In the genomic region with DNA sequence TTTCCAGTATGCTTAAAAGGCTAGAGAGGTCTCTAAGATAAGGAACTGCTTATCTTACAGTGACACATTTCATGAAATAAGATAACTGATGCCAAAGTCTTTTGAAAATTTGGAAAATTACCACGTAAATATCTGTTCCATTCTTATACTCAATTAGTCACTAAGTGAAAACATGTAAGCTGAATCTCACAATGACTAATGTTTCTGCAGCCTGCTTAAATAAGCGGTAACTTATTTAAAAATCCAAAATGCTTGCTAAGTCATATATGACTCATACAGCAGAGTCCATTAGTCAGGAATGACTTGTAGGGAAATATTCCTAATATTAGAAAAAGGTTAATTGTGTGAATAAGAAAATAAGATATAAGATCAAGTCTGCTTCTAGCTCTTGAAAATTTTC, we compare ENCODE assay signal across 11 cellular contexts. TPM values are rescaled to one million over a fixed set of nuclear protein-coding genes. Genes with fewer than 3 reads are reported as not detected.
DNase-seq lines count a peak whose midpoint lies in the region; ATAC-seq, FAIRE-seq and TF ChIP-seq lines count a peak whose summit lies in the region.
"Had no signal": no experiment of that assay in that cellular context is flagged by ENCODE, and none has a peak within 500 bp of the region (broad histone marks: within the 10 kb centered on the region; RNA-seq: fewer than 3 reads in every experiment).

No MANE protein-coding gene starts in this region.

- peaks cover 0 to 5% (median 0%) of the 10 kb centered on the region in 12 donors for H3K4me1 ChIP-seq in heart left ventricle

- no peak for FAIRE-seq in bronchial epithelial cell (lab: Jason Lieb, UNC)

- H3K9me3 ChIP-seq in heart left ventricle = no peaks in the 10 kb centered on the region

- peak overlapping the region in 1 of 3 experiments; percentile 43 for H3K4me3 Mint-ChIP-seq in nephron
- H3K4me3 Mint-ChIP-seq: central memory CD8-positive, alpha-beta T cell had no signal

- WGBS in heart left ventricle, 4 donors = 56 to 72% (median 65%) methylated on average over 2 of the region's 2 CpGs

- DNase-seq in ELR (ENCODE audit: low read depth) (peak; percentile 94), bronchial epithelial cell (ENCODE audit: low read depth) (peak; percentile 98), NCI-H1092 (lab: John Stamatoyannopoulos, UW) (no peak), heart left ventricle (no peak)
- DNase-seq in activated T-cell treated with anti-CD3 and anti-CD28 coated beads, Interleukin-2, amount 50 U/mL, for 1 hour = no peak
- DNase-seq: NCI-H1105 treated with DMSO at 0.1 percent for 48 hours, right cardiac atrium had no signal

- H3K27ac ChIP-seq in heart left ventricle = no peak overlapping the region

- no peaks in the 10 kb centered on the region for H3K36me3 Mint-ChIP-seq in nephron (ENCODE audit: low read depth)

- TF ChIP-seq CTCF in bronchial epithelial cell (IDR thresholded peaks at IDR 0.05; ENCODE audit: insufficient read depth, low read length, severe bottlenecking) = no peak
- TF ChIP-seq CTCF in nephron (IDR thresholded peaks at IDR 0.05; ENCODE audit: unreplicated experiment in 3 of 3) = no peak
- TF ChIP-seq CTCF in heart left ventricle (IDR thresholded peaks at IDR 0.05) = no peak

- H3K36me3 ChIP-seq in bronchial epithelial cell (ENCODE audit: control insufficient read depth, insufficient read depth, low read length) = no peaks in the 10 kb centered on the region
- H3K36me3 ChIP-seq in heart left ventricle = no peaks in the 10 kb centered on the region

- H3K27me3 Mint-ChIP-seq in nephron (ENCODE audit: low read depth) = no peaks in the 10 kb centered on the region
- H3K27me3 Mint-ChIP-seq: central memory CD8-positive, alpha-beta T cell had no signal

- no peaks in the 10 kb centered on the region for H3K4me1 Mint-ChIP-seq in nephron
- H3K4me1 Mint-ChIP-seq: central memory CD8-positive, alpha-beta T cell had no signal

- H3K27me3 ChIP-seq in bronchial epithelial cell (ENCODE audit: control insufficient read depth, insufficient read depth, low read length) = no peaks in the 10 kb centered on the region
- H3K27me3 ChIP-seq in heart left ventricle = no peaks in the 10 kb centered on the region

- H3K4me3 ChIP-seq in bronchial epithelial cell (ENCODE audit: low read depth, low read length) (no peak overlapping the region), heart left ventricle (no peak overlapping the region)

- TF ChIP-seq POLR2A in heart left ventricle (IDR thresholded peaks at IDR 0.05) = no peak

- H3K9me3 Mint-ChIP-seq in nephron = no peaks in the 10 kb centered on the region
- H3K9me3 Mint-ChIP-seq: central memory CD8-positive, alpha-beta T cell had no signal

- intact Hi-C loops in heart left ventricle (cut with DNase I) = no loop called here

- peak overlapping the region in 2 of 3 experiments; percentile 18 to 85 for H3K27ac Mint-ChIP-seq in nephron

- peak; percentile 55 for ATAC-seq in HG03378 (IDR thresholded peaks at IDR 0.05; ENCODE audit: unreplicated experiment)
- no peak for ATAC-seq in HG02571 (IDR thresholded peaks at IDR 0.05; ENCODE audit: unreplicated experiment)
- no peak for ATAC-seq in heart left ventricle
- ATAC-seq: right cardiac atrium had no signal

RNA-seq across cellular contexts. Expression of a gene that starts 27.8 kb away (rescaled TPM):
- under 0.01 TPM in 2 replicates for total RNA-seq in bronchial epithelial cell
- not detected for total RNA-seq in heart left ventricle
- not detected for polyA plus RNA-seq in heart left ventricle
- total RNA-seq: right cardiac atrium had no signal
- polyA plus RNA-seq: right cardiac atrium had no signal

Comparison
In these comparisons a context has a peak if more than half of its experiments do, and no peak if none do; other contexts are left out.
1. DNase-seq: peak in ELR (single experiment) and bronchial epithelial cell (single experiment); none in NCI-H1092 (single experiment), heart left ventricle (0 of 5) and activated T-cell treated with anti-CD3 and anti-CD28 coated beads, Interleukin-2, amount 50 U/mL, for 1 hour (single experiment).